Comparison of ENCODE assay signal across 9 cellular contexts in genomic region chr4:1511441-1512041, GRCh38.
DNase-seq lines count a peak whose midpoint lies in the region; ATAC-seq, FAIRE-seq and TF ChIP-seq lines count a peak whose summit lies in the region.
"Had no signal": no experiment of that assay in that cellular context is flagged by ENCODE, and none has a peak within 500 bp of the region (broad histone marks: within the 10 kb centered on the region; RNA-seq: fewer than 3 reads in every experiment).

No MANE protein-coding gene starts in this region.

- no peak overlapping the region for H3K27ac ChIP-seq in K562 (ENCODE audit: extremely low read depth, low read depth, low read length)

- H3K4me1 Mint-ChIP-seq in progenitor cell of endocrine pancreas (ENCODE audit: low read depth), result no peaks in the 10 kb centered on the region
- H3K4me1 Mint-ChIP-seq in T-helper 2 cell treated with Interferon-gamma antibody and Interleukin-4, amounts not matched to agents 5 μg/mL and 100 μg/mL, for 36 hours (ENCODE audit: low read depth), result no peaks in the 10 kb centered on the region

- H3K4me3 ChIP-seq in LNCaP clone FGC (ENCODE audit: low read depth, low read length) (no peak overlapping the region), K562 (no peak overlapping the region)

- peak overlapping the region; percentile 48; the same call in 1 of the 2 replicates for H2AFZ ChIP-seq in K562 (ENCODE audit: low read depth, low read length)

- 38% methylated on average over 8 of the region's 22 CpGs for WGBS in K562 (ENCODE audit: insufficient coverage, low coverage, missing lambda C conversion rate)

- H4K20me1 ChIP-seq in K562 (replicated peaks; ENCODE audit: control insufficient read depth, insufficient read depth, low read length), result no peaks in the 10 kb centered on the region

- CTCF ChIA-PET in K562 (lab: Yijun Ruan, JAX; ENCODE audit: low intra/inter-chr PET ratio), result no interaction called here

- intact Hi-C loops in K562 (cut with micrococcal nuclease), result loop anchor here (5.0 kb wide), 1 partner anchor 154 kb away; no protein-coding TSS in a partner anchor

- peak; percentile 88 for FAIRE-seq in K562 (lab: Jason Lieb, UNC)

- H3K9ac ChIP-seq in K562 (ENCODE audit: insufficient read depth in 1 of 2, low read depth in 2 of 2, low read length in 2 of 2), result no peak overlapping the region

- H3K27me3 ChIP-seq in K562 (ENCODE audit: control insufficient read depth in 2 of 2, insufficient read depth in 2 of 2, low read length in 2 of 2), result peaks cover 9 to 42% of the 10 kb centered on the region in 2 experiments; a peak in 3 of 5 replicates

- H3K79me2 ChIP-seq in K562 (ENCODE audit: control insufficient read depth, insufficient read depth, low read length), result no peaks in the 10 kb centered on the region

- DNase-seq in ACHN, result peak; percentile 18
- peak; percentile 19 for DNase-seq in LNCaP clone FGC (ENCODE audit: low read depth)
- peak; percentile 61 to 86 (median 75) for DNase-seq in K562 (ENCODE audit: extremely low read depth in 1 of 4, low spot score in 3 of 4)
- peak; percentile 35 for DNase-seq in left kidney (ENCODE audit: low read depth, low spot score)
- DNase-seq in NCI-H187 (lab: John Stamatoyannopoulos, UW), result no peak
- no peak for DNase-seq in Ammon's horn (ENCODE audit: low spot score)
- DNase-seq in progenitor cell of endocrine pancreas (ENCODE audit: low spot score, unreplicated experiment), result no peak
- DNase-seq in T-helper 2 cell treated with Interferon-gamma antibody and Interleukin-4, amounts not matched to agents 5 μg/mL and 100 μg/mL, for 36 hours (ENCODE audit: low spot score), result no peak
- DNase-seq: islet precursor cell had no signal

- POLR2A ChIA-PET in K562 (lab: Yijun Ruan, JAX), result interaction anchor here (1.0 kb wide), 1 partner anchor 219 kb away, joined by 5 read pairs; no protein-coding TSS in a partner anchor

- H3K27me3 Mint-ChIP-seq in progenitor cell of endocrine pancreas, result peaks cover 25% of the 10 kb centered on the region
- H3K27me3 Mint-ChIP-seq in T-helper 2 cell treated with Interferon-gamma antibody and Interleukin-4, amounts not matched to agents 5 μg/mL and 100 μg/mL, for 36 hours (ENCODE audit: low read depth), result no peaks in the 10 kb centered on the region

- TF ChIP-seq POLR2A in K562 (conservative IDR thresholded peaks at IDR 0.05), result no peak

- BruUV-seq in K562 (replicated peaks; lab: Mats Ljungman, UMichigan), result no TSS peak

- peaks cover 0 to 24% of the 10 kb centered on the region in 2 experiments; a peak in 2 of 5 replicates for H3K4me1 ChIP-seq in K562 (replicated peaks in 1 of 2; ENCODE audit: control insufficient read depth in 2 of 2, insufficient read depth in 2 of 2, low read length in 2 of 2)

- peak overlapping the region; percentile 12; the same call in 1 of the 2 replicates for H3K4me2 ChIP-seq in K562 (ENCODE audit: insufficient read depth, low read length)

- no peak for TF ChIP-seq EP300 in K562 (IDR thresholded peaks at IDR 0.05; ENCODE audit: low read length)

- H3K9me1 ChIP-seq in K562 (ENCODE audit: control insufficient read depth, insufficient read depth, low read length), result no peaks in the 10 kb centered on the region

- H3K36me3 Mint-ChIP-seq in progenitor cell of endocrine pancreas (ENCODE audit: insufficient read depth), result no peaks in the 10 kb centered on the region
- H3K36me3 Mint-ChIP-seq in T-helper 2 cell treated with Interferon-gamma antibody and Interleukin-4, amounts not matched to agents 5 μg/mL and 100 μg/mL, for 36 hours (ENCODE audit: low read depth), result no peaks in the 10 kb centered on the region

- H3K4me3 Mint-ChIP-seq in progenitor cell of endocrine pancreas (ENCODE audit: low read depth), result no peak overlapping the region
- H3K4me3 Mint-ChIP-seq in T-helper 2 cell treated with Interferon-gamma antibody and Interleukin-4, amounts not matched to agents 5 μg/mL and 100 μg/mL, for 36 hours, result no peak overlapping the region

- H3K9me3 Mint-ChIP-seq in progenitor cell of endocrine pancreas (ENCODE audit: low read depth), result no peaks in the 10 kb centered on the region
- no peaks in the 10 kb centered on the region for H3K9me3 Mint-ChIP-seq in T-helper 2 cell treated with Interferon-gamma antibody and Interleukin-4, amounts not matched to agents 5 μg/mL and 100 μg/mL, for 36 hours

- TF ChIP-seq CTCF in LNCaP clone FGC (IDR thresholded peaks at IDR 0.05; ENCODE audit: control insufficient read depth, extremely low read depth, insufficient read depth) (no peak), K562 (IDR thresholded peaks at IDR 0.05 in 2 of 3, conservative IDR thresholded peaks at IDR 0.05 in 1 of 3; ENCODE audit: insufficient read depth in 2 of 3, low read depth in 1 of 3, low read length in 3 of 3) (no peak), progenitor cell of endocrine pancreas (IDR thresholded peaks at IDR 0.05; ENCODE audit: unreplicated experiment) (no peak)

- ATAC-seq in K562, result peak; percentile 96

- H3K27ac Mint-ChIP-seq in progenitor cell of endocrine pancreas, result no peak overlapping the region
- no peak overlapping the region for H3K27ac Mint-ChIP-seq in T-helper 2 cell treated with Interferon-gamma antibody and Interleukin-4, amounts not matched to agents 5 μg/mL and 100 μg/mL, for 36 hours

- H3K9me3 ChIP-seq in K562 (replicated peaks; ENCODE audit: control insufficient read depth, insufficient read depth, low read depth, low read length), result 0 out of 2 replicates have a peak, but pooled peaks cover 3% of the 10 kb centered on the region

- in situ Hi-C loops in ACHN (cut with HindIII; ENCODE audit: low pct_ligation_motif_present, low pct_unique_long_range_greater_than_20kb, low sequenced_read_pairs), result no loop called here
- in situ Hi-C loops in K562 (cut with MboI), result no loop called here

- H3K36me3 ChIP-seq in K562 (ENCODE audit: control insufficient read depth, insufficient read depth, low read length), result no peaks in the 10 kb centered on the region

- no peak for TF ChIP-seq RAD21 in K562 (CRISPR knock-in tag; conservative IDR thresholded peaks at IDR 0.05 in 1 of 2, IDR thresholded peaks at IDR 0.05 in 1 of 2)

TF ChIP-seq in K562, 482 proteins besides CTCF, POLR2A, EP300 and RAD21 (continues in another document):
- TF ChIP-seq RBM25 (IDR thresholded peaks at IDR 0.05; ENCODE audit: low read depth, low read length, severe bottlenecking) (peak; percentile 66), CTBP1 (IDR thresholded peaks at IDR 0.05; ENCODE audit: borderline replicate concordance) (no peak), MAX (CRISPR knock-in tag; IDR thresholded peaks at IDR 0.05) (peak; percentile 45; the same call in 1 of the 2 replicates), RAD51 (IDR thresholded peaks at IDR 0.05; ENCODE audit: borderline replicate concordance, low read depth) (peak; percentile 99), CHD2 (IDR thresholded peaks at IDR 0.05; ENCODE audit: low read depth, low read length) (peak; percentile 63), TFAP4 (CRISPR knock-in tag; IDR thresholded peaks at IDR 0.05; ENCODE audit: borderline replicate concordance) (peak; percentile 42; the same call in 1 of the 2 replicates), STAG1 (CRISPR knock-in tag; IDR thresholded peaks at IDR 0.05; ENCODE audit: borderline replicate concordance) (0 out of 2 replicates have a peak, but pooled peaks have one; percentile 17), RB1 (IDR thresholded peaks at IDR 0.05; ENCODE audit: low read depth) (no peak), NEUROD1 (IDR thresholded peaks at IDR 0.05; ENCODE audit: borderline replicate concordance, low read depth, low read length, partially characterized antibody) (peak; percentile 79), ZNF408 (CRISPR knock-in tag; IDR thresholded peaks at IDR 0.05; ENCODE audit: low read depth) (no peak), ASH1L (IDR thresholded peaks at IDR 0.05; ENCODE audit: borderline replicate concordance, low read depth, partially characterized antibody) (peak; percentile 91), ZNF174 (CRISPR knock-in tag; IDR thresholded peaks at IDR 0.05) (no peak), WHSC1 (IDR thresholded peaks at IDR 0.05; ENCODE audit: low read length) (no peak), PHB2 (IDR thresholded peaks at IDR 0.05; ENCODE audit: low read depth) (no peak), ZBED1 (IDR thresholded peaks at IDR 0.05) (no peak)

Comparison
In these comparisons a context has a peak if more than half of its experiments do, and no peak if none do; other contexts are left out.
1. DNase-seq: peak in ACHN (single experiment), LNCaP clone FGC (single experiment), K562 (4 of 4) and left kidney (single experiment); none in NCI-H187 (0 of 2), Ammon's horn (single experiment), progenitor cell of endocrine pancreas (single experiment) and T-helper 2 cell treated with Interferon-gamma antibody and Interleukin-4, amounts not matched to agents 5 μg/mL and 100 μg/mL, for 36 hours (single experiment).